In the genomic region with DNA sequence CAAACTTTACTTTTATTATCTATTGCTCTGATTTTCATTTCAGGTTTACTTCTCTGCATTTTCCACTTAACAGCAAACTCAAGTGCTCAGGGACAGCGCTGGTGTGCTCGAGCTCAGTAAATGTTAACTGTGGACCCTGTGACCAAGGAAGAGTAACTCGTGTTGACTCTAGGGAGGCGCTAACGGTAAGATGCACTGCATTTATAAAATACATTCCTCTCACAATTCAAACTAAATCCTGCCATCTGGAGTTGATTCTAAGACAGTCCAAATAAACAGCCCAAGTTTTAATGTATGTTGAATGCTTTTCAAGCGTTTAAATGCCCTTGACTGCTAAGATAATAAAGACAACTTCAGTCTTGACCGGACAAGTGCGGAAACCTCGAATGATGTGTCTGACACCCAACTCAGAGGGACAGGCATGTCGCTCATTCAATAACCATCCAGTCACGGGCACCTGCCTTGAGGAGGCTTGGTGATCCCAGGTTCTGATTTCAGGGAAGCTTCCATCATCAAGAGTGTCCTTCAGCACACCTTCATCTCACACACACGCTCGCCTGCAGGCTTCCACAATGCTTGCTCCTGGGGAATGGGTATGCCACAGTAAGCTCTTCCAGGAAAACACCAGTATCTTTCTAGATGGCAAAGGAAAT, we compare ENCODE assay signal across 8 cellular contexts.
DNase-seq lines count a peak whose midpoint lies in the region; ATAC-seq and TF ChIP-seq lines count a peak whose summit lies in the region.

No MANE protein-coding gene starts in this region.

- peaks cover 16% of the 10 kb centered on the region for H3K36me3 Mint-ChIP-seq in central memory CD8-positive, alpha-beta T cell (ENCODE audit: insufficient read depth)

- no peak overlapping the region for H3K4ac ChIP-seq in mesendoderm (ENCODE audit: low read depth, low read length)

- no peak for ATAC-seq in central memory CD8-positive, alpha-beta T cell (replicated peaks; ENCODE audit: extremely low read depth, poor library complexity, severe bottlenecking)
- ATAC-seq in upper lobe of right lung (no peak), HG03097 (IDR thresholded peaks at IDR 0.05; ENCODE audit: low FRiP score, unreplicated experiment) (no peak)

- H2AK5ac ChIP-seq in mesendoderm (ENCODE audit: low read length): no peak overlapping the region

- peak overlapping the region; percentile 17 for H3K56ac ChIP-seq in mesendoderm (ENCODE audit: low read length)

- no peaks in the 10 kb centered on the region for H3K27me3 Mint-ChIP-seq in central memory CD8-positive, alpha-beta T cell

- peak overlapping the region; percentile 25 for H3K4me2 ChIP-seq in mesendoderm (ENCODE audit: low read length)

- peaks cover 79% of the 10 kb centered on the region for H3K4me1 ChIP-seq in cardiac muscle cell (ENCODE audit: low read depth)
- H3K4me1 ChIP-seq in mesendoderm (ENCODE audit: control insufficient read depth, low read depth, low read length): peaks cover 18% of the 10 kb centered on the region
- peaks cover 64% of the 10 kb centered on the region for H3K4me1 ChIP-seq in upper lobe of right lung

- peaks cover 58% of the 10 kb centered on the region for H3K79me2 ChIP-seq in mesendoderm (ENCODE audit: control insufficient read depth, insufficient read depth, low read length)

- H3K27me3 ChIP-seq in cardiac muscle cell (no peaks in the 10 kb centered on the region), mesendoderm (ENCODE audit: insufficient read depth, low read length, poor library complexity) (no peaks in the 10 kb centered on the region), upper lobe of right lung (no peaks in the 10 kb centered on the region)

- no peak overlapping the region for H4K5ac ChIP-seq in mesendoderm (ENCODE audit: low read length)

- no peak overlapping the region for H2BK120ac ChIP-seq in mesendoderm (ENCODE audit: low read depth, low read length)

- peaks cover 33% of the 10 kb centered on the region for H3K79me1 ChIP-seq in mesendoderm (ENCODE audit: low read length)

- H2BK15ac ChIP-seq in mesendoderm (replicated peaks; ENCODE audit: low read depth): no peak overlapping the region

- H3K9me3 Mint-ChIP-seq in central memory CD8-positive, alpha-beta T cell: no peaks in the 10 kb centered on the region

- H3K9me3 ChIP-seq in cardiac muscle cell (ENCODE audit: low read depth) (no peaks in the 10 kb centered on the region), upper lobe of right lung (no peaks in the 10 kb centered on the region)

- H3K4me3 ChIP-seq in cardiac muscle cell: no peak overlapping the region
- no peak overlapping the region for H3K4me3 ChIP-seq in mesendoderm (ENCODE audit: low read length)
- no peak overlapping the region for H3K4me3 ChIP-seq in upper lobe of right lung

- no peak overlapping the region for H3K4me3 Mint-ChIP-seq in central memory CD8-positive, alpha-beta T cell

- no peak overlapping the region for H4K8ac ChIP-seq in mesendoderm (ENCODE audit: low read depth, low read length)

- H3K9ac ChIP-seq in mesendoderm (ENCODE audit: low read length): peak overlapping the region; percentile 41

- H3K18ac ChIP-seq in mesendoderm (ENCODE audit: low read length): no peak overlapping the region

- peak overlapping the region; percentile 62 for H3K27ac Mint-ChIP-seq in central memory CD8-positive, alpha-beta T cell (ENCODE audit: low read depth)

- H3K4me1 Mint-ChIP-seq in central memory CD8-positive, alpha-beta T cell: peaks cover 67% of the 10 kb centered on the region

- intact Hi-C loops in cardiac septum (cut with DNase I) (loop anchor here (2.0 to 5.0 kb wide), 2 partner anchors 19 to 84 kb away; no protein-coding TSS in a partner anchor), upper lobe of right lung (cut with DNase I) (no loop called here)

- H3K36me3 ChIP-seq in cardiac muscle cell: no peaks in the 10 kb centered on the region
- no peaks in the 10 kb centered on the region for H3K36me3 ChIP-seq in mesendoderm (ENCODE audit: control insufficient read depth, insufficient read depth, low read length)
- peaks cover 7% of the 10 kb centered on the region for H3K36me3 ChIP-seq in upper lobe of right lung

- H2BK5ac ChIP-seq in mesendoderm (ENCODE audit: low read length): no peak overlapping the region

- WGBS in mesendoderm (ENCODE audit: extremely low coverage, insufficient coverage, low lambda C conversion rate): no CpG with 5 or more reads among the region's 13 CpGs

- H3K27ac ChIP-seq in cardiac muscle cell (peak overlapping the region; percentile 98), mesendoderm (ENCODE audit: low read depth, low read length) (peak overlapping the region; percentile 14), upper lobe of right lung (peak overlapping the region; percentile 77)

- no peak overlapping the region for H3K23ac ChIP-seq in mesendoderm (ENCODE audit: low read length)

- DNase-seq in cardiac muscle cell (ENCODE audit: low read depth in 1 of 2, low spot score in 1 of 2) (no peak), cardiac septum (ENCODE audit: low spot score) (no peak), mesendoderm (no peak), upper lobe of right lung (no peak), NCI-H774 (lab: John Stamatoyannopoulos, UW) (no peak), NCI-H146 (lab: John Stamatoyannopoulos, UW) (no peak)
- no peak for DNase-seq in central memory CD8-positive, alpha-beta T cell (ENCODE audit: low spot score in 2 of 2)

- TF ChIP-seq CTCF in cardiac muscle cell (IDR thresholded peaks at IDR 0.05; ENCODE audit: low read depth, low read length) (no peak), upper lobe of right lung (IDR thresholded peaks at IDR 0.05) (no peak)

Comparison
In these comparisons a context has a peak if more than half of its experiments do, and no peak if none do; other contexts are left out.
1. H3K27ac ChIP-seq: peak in every context shown above with its lines; median percentile 98 in cardiac muscle cell; 77 in upper lobe of right lung; 14 in mesendoderm.